Comparison of ENCODE assay signal across 1 cellular context in genomic region chr16:58331024-58331707, GRCh38.
A peak's percentile ranks its signal among the peaks of the same experiment; 100 is the strongest.
TF ChIP-seq lines count a peak whose summit lies in the region.

No MANE protein-coding gene starts in this region.

TF ChIP-seq in HEK293, 187 proteins besides CTCF, POLR2A, EP300 and RAD21 (continued from another document):
- no peak for TF ChIP-seq ZBTB10 (tag by site-specific recombination; IDR thresholded peaks at IDR 0.05)
- TF ChIP-seq, protein P1, sequence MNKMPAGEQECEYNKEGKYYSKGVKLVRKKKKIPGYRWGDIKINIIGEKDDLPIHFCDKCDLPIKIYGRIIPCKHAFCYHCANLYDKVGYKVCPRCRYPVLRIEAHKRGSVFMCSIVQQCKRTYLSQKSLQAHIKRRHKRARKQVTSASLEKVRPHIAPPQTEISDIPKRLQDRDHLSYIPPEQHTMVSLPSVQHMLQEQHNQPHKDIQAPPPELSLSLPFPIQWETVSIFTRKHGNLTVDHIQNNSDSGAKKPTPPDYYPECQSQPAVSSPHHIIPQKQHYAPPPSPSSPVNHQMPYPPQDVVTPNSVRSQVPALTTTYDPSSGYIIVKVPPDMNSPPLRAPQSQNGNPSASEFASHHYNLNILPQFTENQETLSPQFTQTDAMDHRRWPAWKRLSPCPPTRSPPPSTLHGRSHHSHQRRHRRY (tag by site-specific recombination; IDR thresholded peaks at IDR 0.05), result no peak
- no peak for TF ChIP-seq YY2 (tag by site-specific recombination; IDR thresholded peaks at IDR 0.05)
- peak; percentile 56; the same call in 1 of the 2 replicates for TF ChIP-seq ZXDB (tag by site-specific recombination; IDR thresholded peaks at IDR 0.05)
- no peak for TF ChIP-seq ZNF549 (tag by site-specific recombination; IDR thresholded peaks at IDR 0.05)
- no peak for TF ChIP-seq ZNF214 (tag by site-specific recombination; IDR thresholded peaks at IDR 0.05; ENCODE audit: borderline replicate concordance)
- no peak for TF ChIP-seq ZSCAN30 (tag by site-specific recombination; IDR thresholded peaks at IDR 0.05)
